ENCODE assay signal across 24 cellular contexts in the genomic region with DNA sequence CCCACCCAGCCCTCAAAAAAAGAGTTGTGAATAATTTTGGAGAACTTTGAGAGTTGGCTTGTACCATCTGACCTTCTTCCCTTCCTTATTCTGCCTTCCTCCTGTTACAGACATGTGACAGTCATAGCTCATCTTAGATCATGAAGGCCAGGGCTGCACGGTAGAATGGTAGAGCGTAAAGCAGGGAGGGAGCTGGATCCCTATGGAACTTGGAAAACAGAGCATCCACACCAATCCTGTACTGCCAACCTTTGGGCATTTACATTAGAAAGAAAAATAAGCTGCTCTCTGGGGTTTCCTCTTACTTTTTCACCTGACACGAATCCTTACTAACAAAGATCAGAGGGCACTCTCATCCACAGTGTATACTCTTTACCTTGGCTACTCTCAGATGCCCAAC.
"Had no signal": no experiment of that assay in that cellular context is flagged by ENCODE, and none has a peak within 500 bp of the region (broad histone marks: within the 10 kb centered on the region; RNA-seq: fewer than 3 reads in every experiment).

No MANE protein-coding gene starts in this region.

- DNase-seq: Kasumi-1; MM.1S; NCI-H1092 treated with DMSO at 0.1 percent for 48 hours; NCI-H1436; NCI-H1694 treated with DMSO at 0.1 percent for 48 hours; NCI-H1930; NCI-H2081; NCI-H2107; NCI-H2227 treated with DMSO at 0.1 percent for 48 hours; NCI-H524 treated with DMSO at 0.1 percent for 48 hours; NCI-H69; NCI-H774; NK-92 treated with Interleukin-12 subunit alpha and Interleukin-12 subunit beta, amount 100 ng/mL, for 24 hours; PC-3; SHP77; SK-N-SH; SW 1271; T-cell had no signal

- H3K27ac Mint-ChIP-seq: IgD-negative memory B cell, T-cell had no signal

- H3K27ac ChIP-seq: KMS-11, RWPE1 had no signal

- H3K4me3 ChIP-seq: K562 had no signal

- H3K9me3 ChIP-seq: SK-N-SH had no signal

- H3K4me3 Mint-ChIP-seq: T-cell had no signal

- H3K4me2 ChIP-seq: KMS-11, SK-N-SH had no signal

- H3K9ac ChIP-seq: KMS-11, SK-N-SH had no signal

- FAIRE-seq: HTR-8/SVneo, K562 had no signal

- H3K27me3 Mint-ChIP-seq: IgD-negative memory B cell, T-cell had no signal

- ATAC-seq: K562, Panc1, PC-3, T-cell had no signal
